ENCODE assay signal across 14 cellular contexts in genomic region chr10:103447187-103447586, GRCh38. TPM values are rescaled to one million over a fixed set of nuclear protein-coding genes. Genes with fewer than 3 reads are reported as not detected.
DNase-seq lines count a peak whose midpoint lies in the region; ATAC-seq and TF ChIP-seq lines count a peak whose summit lies in the region.
"Had no signal": no experiment of that assay in that cellular context is flagged by ENCODE, and none has a peak within 500 bp of the region (broad histone marks: within the 10 kb centered on the region; RNA-seq: fewer than 3 reads in every experiment).

No MANE protein-coding gene starts in this region.

- peak overlapping the region in 3 of 4 donors; percentile 25 to 57 (median 33) for H3K27ac ChIP-seq in Peyer's patch
- peak overlapping the region; percentile 92 for H3K27ac ChIP-seq in subcutaneous abdominal adipose tissue (ENCODE audit: low read depth, low read length)
- no peak overlapping the region for H3K27ac ChIP-seq in foreskin keratinocyte
- H3K27ac ChIP-seq: brain microvascular endothelial cell had no signal

- H3K9me3 Mint-ChIP-seq in central memory CD8-positive, alpha-beta T cell, result no peaks in the 10 kb centered on the region
- H3K9me3 Mint-ChIP-seq: endodermal cell had no signal

- no peak for TF ChIP-seq POLR2A in Peyer's patch (IDR thresholded peaks at IDR 0.05)

- H3K36me3 ChIP-seq in Peyer's patch, result peaks cover 0 to 59% (median 0%) of the 10 kb centered on the region in 3 donors
- peaks cover 0 to 75% (median 70%) of the 10 kb centered on the region in 5 donors for H3K36me3 ChIP-seq in subcutaneous abdominal adipose tissue (ENCODE audit: control insufficient read depth in 5 of 5, insufficient read depth in 5 of 5, low read length in 5 of 5)

- H3K27me3 Mint-ChIP-seq in central memory CD8-positive, alpha-beta T cell, result no peaks in the 10 kb centered on the region
- H3K27me3 Mint-ChIP-seq: activated CD4-positive, alpha-beta T cell treated with anti-CD3 and anti-CD28 coated beads for 36 hours had no signal

- H3K27ac Mint-ChIP-seq in central memory CD8-positive, alpha-beta T cell (ENCODE audit: low read depth), result peak overlapping the region; percentile 35
- H3K27ac Mint-ChIP-seq: endodermal cell had no signal

- H3K36me3 Mint-ChIP-seq in central memory CD8-positive, alpha-beta T cell (ENCODE audit: insufficient read depth), result peaks cover 25% of the 10 kb centered on the region

- no peaks in the 10 kb centered on the region for H3K27me3 ChIP-seq in Peyer's patch
- H3K27me3 ChIP-seq in subcutaneous abdominal adipose tissue (ENCODE audit: control insufficient read depth in 5 of 5, insufficient read depth in 4 of 5, low read length in 5 of 5), result peaks cover 0 to 21% (median 0%) of the 10 kb centered on the region in 5 donors
- H3K27me3 ChIP-seq in foreskin keratinocyte, result no peaks in the 10 kb centered on the region
- H3K27me3 ChIP-seq: brain microvascular endothelial cell had no signal

- ATAC-seq in central memory CD8-positive, alpha-beta T cell (replicated peaks; ENCODE audit: extremely low read depth, poor library complexity, severe bottlenecking), result no peak
- ATAC-seq in foreskin keratinocyte, result no peak
- ATAC-seq: activated CD4-positive, alpha-beta T cell treated with anti-CD3 and anti-CD28 coated beads for 36 hours had no signal

- DNase-seq in Peyer's patch, result no peak
- no peak for DNase-seq in central memory CD8-positive, alpha-beta T cell (ENCODE audit: low spot score in 2 of 2)
- no peak for DNase-seq in NCI-H748 (lab: John Stamatoyannopoulos, UW; ENCODE audit: unreplicated experiment)
- no peak for DNase-seq in foreskin keratinocyte
- DNase-seq: activated CD4-positive, alpha-beta T cell treated with anti-CD3 and anti-CD28 coated beads for 36 hours; brain microvascular endothelial cell; endodermal cell; GDM1; KBM-7; kidney glomerular epithelial cell; NCI-H1436 had no signal

- H3K4me3 ChIP-seq in Peyer's patch, result no peak overlapping the region
- H3K4me3 ChIP-seq in subcutaneous abdominal adipose tissue (ENCODE audit: low read depth in 1 of 5, low read length in 5 of 5), result peak overlapping the region in 1 of 5 donors; percentile 8

- H3K4me1 ChIP-seq in Peyer's patch, result peaks cover 0 to 31% (median 12%) of the 10 kb centered on the region in 4 donors
- peaks cover 33 to 97% (median 82%) of the 10 kb centered on the region in 5 donors for H3K4me1 ChIP-seq in subcutaneous abdominal adipose tissue (ENCODE audit: control insufficient read depth in 5 of 5, insufficient read depth in 5 of 5, low read length in 5 of 5)
- H3K4me1 ChIP-seq in foreskin keratinocyte, result no peaks in the 10 kb centered on the region

- no peak overlapping the region for H3K4me3 Mint-ChIP-seq in central memory CD8-positive, alpha-beta T cell
- H3K4me3 Mint-ChIP-seq: activated CD4-positive, alpha-beta T cell treated with anti-CD3 and anti-CD28 coated beads for 36 hours; endodermal cell had no signal

- TF ChIP-seq CTCF in Peyer's patch (IDR thresholded peaks at IDR 0.05) (no peak), foreskin keratinocyte (conservative IDR thresholded peaks at IDR 0.05) (no peak)

- H3K9me3 ChIP-seq in Peyer's patch (no peaks in the 10 kb centered on the region), subcutaneous abdominal adipose tissue (ENCODE audit: control insufficient read depth in 5 of 5, low read length in 5 of 5) (no peaks in the 10 kb centered on the region)

- H3K9ac ChIP-seq in subcutaneous abdominal adipose tissue (ENCODE audit: low read length in 5 of 5), result peak overlapping the region in 1 of 5 donors; percentile 32

- H3K4me1 Mint-ChIP-seq in central memory CD8-positive, alpha-beta T cell, result peaks cover 54% of the 10 kb centered on the region
- H3K4me1 Mint-ChIP-seq: endodermal cell had no signal

RNA-seq across cellular contexts. Expression of gene CALHM2, which starts 5.0 kb away (rescaled TPM):
- total RNA-seq in Peyer's patch (10 to 100 TPM in 3 of 4 donors, 1 to 10 TPM in 1; 8.6 to 33.8 (median 23.1) TPM), foreskin keratinocyte (6.4 and 11.0 TPM in 2 replicates)
- 5.7 and 9.8 TPM in 2 replicates for polyA plus RNA-seq in foreskin keratinocyte

RNA-seq across cellular contexts. Expression of gene CALHM1, which starts 11.5 kb away (rescaled TPM):
- total RNA-seq in Peyer's patch (under 1 TPM in 1 of 4 donors, not detected in 3; 0.85 TPM), foreskin keratinocyte (not detected in 2 replicates)
- polyA plus RNA-seq in foreskin keratinocyte, result not detected in 2 replicates
- total RNA-seq: activated CD4-positive, alpha-beta T cell treated with anti-CD3 and anti-CD28 coated beads for 36 hours; endodermal cell; myocyte; renal cortical epithelial cell had no signal

RNA-seq across cellular contexts. Expression of gene CALHM3, which starts 31.9 kb away (rescaled TPM):
- total RNA-seq in Peyer's patch (not detected), foreskin keratinocyte (not detected in 2 replicates)
- polyA plus RNA-seq in foreskin keratinocyte, result not detected in 2 replicates
- total RNA-seq: activated CD4-positive, alpha-beta T cell treated with anti-CD3 and anti-CD28 coated beads for 36 hours; endodermal cell; myocyte had no signal

RNA-seq across cellular contexts. Expression of gene NEURL1, which starts 46.3 kb away (rescaled TPM):
- total RNA-seq in Peyer's patch (10 to 100 TPM; 40.4 to 51.8 (median 45.8) TPM), foreskin keratinocyte (0.18 and 0.24 TPM in 2 replicates)
- 0.32 and 0.40 TPM in 2 replicates for polyA plus RNA-seq in foreskin keratinocyte

RNA-seq across cellular contexts. Expression of gene PDCD11, which starts 50.8 kb away (rescaled TPM):
- total RNA-seq in Peyer's patch, result 10 to 100 TPM; 11.6 to 42.1 (median 19.0) TPM
- total RNA-seq in foreskin keratinocyte, result 47.9 and 53.1 TPM in 2 replicates
- 26.9 and 27.9 TPM in 2 replicates for polyA plus RNA-seq in foreskin keratinocyte
